10 cellular contexts compared by ENCODE assay signal in the genomic region with DNA sequence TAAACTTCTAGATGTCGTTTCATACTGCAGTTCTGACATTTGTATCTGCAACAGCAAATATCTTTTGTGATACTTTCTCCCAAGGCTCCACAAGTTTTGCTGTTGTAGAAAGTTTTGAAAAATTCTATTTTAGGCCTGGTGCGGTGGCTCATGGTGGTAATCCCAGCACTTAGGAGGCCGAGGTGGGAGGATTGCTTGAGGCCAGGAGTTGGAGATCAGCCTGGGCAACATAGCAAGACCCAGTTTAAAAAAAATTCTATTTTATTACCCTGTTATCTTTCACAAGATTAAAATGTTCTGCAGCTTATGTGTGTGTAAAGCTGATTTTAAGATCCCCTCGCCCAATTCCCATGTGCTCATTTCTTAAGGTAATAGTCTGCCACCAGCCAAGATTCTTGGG. TPM values are rescaled to one million over a fixed set of nuclear protein-coding genes. Genes with fewer than 3 reads are reported as not detected.
DNase-seq lines count a peak whose midpoint lies in the region; ATAC-seq and TF ChIP-seq lines count a peak whose summit lies in the region.
"Had no signal": no experiment of that assay in that cellular context is flagged by ENCODE, and none has a peak within 500 bp of the region (broad histone marks: within the 10 kb centered on the region; RNA-seq: fewer than 3 reads in every experiment).

No MANE protein-coding gene starts in this region.

- H3K27me3 Mint-ChIP-seq in activated naive CD8-positive, alpha-beta T cell treated with anti-CD3 and anti-CD28 coated beads, Interleukin-2, amount 50 U/mL, for 24 hours: no peaks in the 10 kb centered on the region

- intact Hi-C loops in A673 (cut with micrococcal nuclease; ENCODE audit: unreplicated experiment): no loop called here

- peaks cover 63% of the 10 kb centered on the region for H3K79me2 ChIP-seq in GM23248 (ENCODE audit: insufficient read depth)

- H3F3A ChIP-seq in GM23248 (ENCODE audit: insufficient read depth): 0 out of 2 replicates have a peak, but pooled peaks cover 5% of the 10 kb centered on the region

- H3K4me1 ChIP-seq in A673 (ENCODE audit: insufficient read depth, low read length, poor library complexity, severe bottlenecking) (peaks cover 17% of the 10 kb centered on the region), GM23248 (ENCODE audit: insufficient read depth) (peaks cover 26% of the 10 kb centered on the region)

- H3K36me3 Mint-ChIP-seq in activated naive CD8-positive, alpha-beta T cell treated with anti-CD3 and anti-CD28 coated beads, Interleukin-2, amount 50 U/mL, for 24 hours (ENCODE audit: low read depth): peaks cover 42% of the 10 kb centered on the region

- H3K27ac Mint-ChIP-seq in activated naive CD8-positive, alpha-beta T cell treated with anti-CD3 and anti-CD28 coated beads, Interleukin-2, amount 50 U/mL, for 24 hours: peak overlapping the region; percentile 99

- TF ChIP-seq CTCF in A673 (conservative IDR thresholded peaks at IDR 0.05; ENCODE audit: low read depth, low read length) (no peak), kidney epithelial cell (IDR thresholded peaks at IDR 0.05; ENCODE audit: insufficient read depth, low read length, poor library complexity, severe bottlenecking) (no peak)

- POLR2A ChIA-PET in A673 (lab: Charles Lee; ENCODE audit: low non-redundant PET): no interaction called here

- no peaks in the 10 kb centered on the region for H3K9me3 Mint-ChIP-seq in activated naive CD8-positive, alpha-beta T cell treated with anti-CD3 and anti-CD28 coated beads, Interleukin-2, amount 50 U/mL, for 24 hours

- peak overlapping the region; percentile 90 for H3K27ac ChIP-seq in A673 (ENCODE audit: low read depth, low read length, poor library complexity, severe bottlenecking)
- H3K27ac ChIP-seq in GM23248: no peak overlapping the region

- no peak overlapping the region for H2AFZ ChIP-seq in GM23248

- peaks cover 14% of the 10 kb centered on the region; the same call in 1 of the 2 replicates for H4K20me1 ChIP-seq in GM23248 (ENCODE audit: insufficient read depth)

- DNase-seq in A673 (ENCODE audit: low spot score) (no peak), GM23248 (no peak), kidney epithelial cell (ENCODE audit: low read depth) (no peak), NCI-H345 (lab: John Stamatoyannopoulos, UW) (no peak), GM19238 (ENCODE audit: insufficient read length, low spot score) (no peak)
- no peak for DNase-seq in activated naive CD8-positive, alpha-beta T cell treated with anti-CD3 and anti-CD28 coated beads, Interleukin-2, amount 50 U/mL, for 24 hours
- DNase-seq: activated gamma-delta T cell; stimulated activated CD4-positive, alpha-beta T cell treated with anti-CD3 and anti-CD28 coated beads, Interleukin-12 subunit alpha, Interleukin-12 subunit beta, amount 100 ng/mL, for 4 hours had no signal

- peak overlapping the region; percentile 71 for H3K4me3 ChIP-seq in A673 (ENCODE audit: low read depth, low read length, poor library complexity, severe bottlenecking)
- H3K4me3 ChIP-seq in GM23248: peak overlapping the region; percentile 94
- peak overlapping the region; percentile 64 for H3K4me3 ChIP-seq in kidney epithelial cell (ENCODE audit: low read depth, low read length)

- peak overlapping the region; percentile 93 for H3K9ac ChIP-seq in GM23248

- H3K36me3 ChIP-seq in A673 (ENCODE audit: insufficient read depth, low read length, poor library complexity, severe bottlenecking) (no peaks in the 10 kb centered on the region), GM23248 (ENCODE audit: low read depth) (0 out of 2 replicates have a peak, but pooled peaks cover 5% of the 10 kb centered on the region), kidney epithelial cell (ENCODE audit: control insufficient read depth, insufficient read depth, low read length) (no peaks in the 10 kb centered on the region)

- H3K4me2 ChIP-seq in GM23248 (ENCODE audit: unreplicated experiment): peak overlapping the region; percentile 92

- H3K4me1 Mint-ChIP-seq in activated naive CD8-positive, alpha-beta T cell treated with anti-CD3 and anti-CD28 coated beads, Interleukin-2, amount 50 U/mL, for 24 hours: peaks cover 49% of the 10 kb centered on the region

- 64 to 67% methylated on average over 4 of the region's 4 CpGs for WGBS in GM23248 (ENCODE audit: low coverage in 1 of 2, low lambda C conversion rate in 2 of 2, missing lambda C conversion rate in 2 of 2), 2 experiments

- no peaks in the 10 kb centered on the region for H3K27me3 ChIP-seq in A673 (replicated peaks; ENCODE audit: insufficient read depth, low read depth, low read length, poor library complexity)
- H3K27me3 ChIP-seq in GM23248 (replicated peaks; ENCODE audit: insufficient read depth): no peaks in the 10 kb centered on the region
- no peaks in the 10 kb centered on the region for H3K27me3 ChIP-seq in kidney epithelial cell (ENCODE audit: control insufficient read depth, insufficient read depth, low read length)

- no peak for ATAC-seq in activated naive CD8-positive, alpha-beta T cell treated with anti-CD3 and anti-CD28 coated beads, Interleukin-2, amount 50 U/mL, for 24 hours
- no peak for ATAC-seq in GM19395 (IDR thresholded peaks at IDR 0.05; ENCODE audit: unreplicated experiment)
- ATAC-seq in HG03196 (IDR thresholded peaks at IDR 0.05; ENCODE audit: unreplicated experiment): no peak

- no peak overlapping the region for H3K4me3 Mint-ChIP-seq in activated naive CD8-positive, alpha-beta T cell treated with anti-CD3 and anti-CD28 coated beads, Interleukin-2, amount 50 U/mL, for 24 hours

- H3K9me2 ChIP-seq in GM23248 (ENCODE audit: insufficient read depth): no peaks in the 10 kb centered on the region

- in situ Hi-C loops in GM23248 (cut with MboI): no loop called here

- no TSS peak for BruUV-seq in A673 (replicated peaks; lab: Mats Ljungman, UMichigan)

- CTCF ChIA-PET in A673 (lab: Charles Lee): no interaction called here

- H3K9me3 ChIP-seq in A673 (ENCODE audit: low read depth, low read length, poor library complexity, severe bottlenecking) (no peaks in the 10 kb centered on the region), GM23248 (ENCODE audit: low read depth) (no peaks in the 10 kb centered on the region)

RNA-seq across cellular contexts. Expression of a gene that starts 1.4 kb away (rescaled TPM):
- total RNA-seq in A673 (2021): 177 and 180 TPM in 2 replicates
- 174 and 184 TPM in 2 replicates for total RNA-seq in GM23248 (2014; rRNA removed; shearing (Covaris generic))
- 128 and 137 TPM in 2 replicates for polyA plus RNA-seq in GM23248 (2016; fragmentation: Nextera tagmentation; extraction: Ambion mirVana)
- total RNA-seq in kidney epithelial cell: 234 and 257 TPM in 2 replicates

RNA-seq across cellular contexts. Expression of a gene that starts 35.5 kb away (rescaled TPM):
- total RNA-seq in A673 (2021) (not detected in 2 replicates), kidney epithelial cell (not detected in 2 replicates)
- total RNA-seq in GM23248 (2014; rRNA removed; shearing (Covaris generic)): not detected in 2 replicates
- not detected in 2 replicates for polyA plus RNA-seq in GM23248 (2016; fragmentation: Nextera tagmentation; extraction: Ambion mirVana)

RNA-seq across cellular contexts. Expression of a gene that starts 59.9 kb away (rescaled TPM):
- total RNA-seq in A673 (2021) (0.52 and 0.83 TPM in 2 replicates), kidney epithelial cell (4.1 and 5.5 TPM in 2 replicates)
- 3.8 TPM in 1 of 2 replicates, not detected in the other for total RNA-seq in GM23248 (2014; rRNA removed; shearing (Covaris generic))
- not detected in 2 replicates for polyA plus RNA-seq in GM23248 (2016; fragmentation: Nextera tagmentation; extraction: Ambion mirVana)
